Comparison of ENCODE assay signal across 8 cellular contexts in genomic region chr3:119463171-119464169, GRCh38. TPM values are rescaled to one million over a fixed set of nuclear protein-coding genes. Genes with fewer than 3 reads are reported as not detected.
A peak's percentile ranks its signal among the peaks of the same experiment; 100 is the strongest.
DNase-seq lines count a peak whose midpoint lies in the region; ATAC-seq, FAIRE-seq and TF ChIP-seq lines count a peak whose summit lies in the region.

TMEM39A (minus strand) TSS chr3:119463615; CDS start chr3:119462074, 1,541 bp downstream.

- POLR2A ChIA-PET in activated CD4-positive, alpha-beta T cell treated with anti-CD3 and anti-CD28 coated beads for 36 hours (lab: Charles Lee): interaction anchor here (0.6 to 1.9 kb wide), 7 partner anchors 23 to 632 kb away, joined by 3 to 26 read pairs (median 6); partner anchors contain the start of genes B4GALT4, COX17 and TIMMDC1

- TF ChIP-seq CTCF in choroid plexus epithelial cell (conservative IDR thresholded peaks at IDR 0.05; ENCODE audit: low read depth, low read length) (no peak), kidney (IDR thresholded peaks at IDR 0.05; ENCODE audit: borderline replicate concordance, extremely low read depth, insufficient read depth) (no peak)

- peak; percentile 76 for FAIRE-seq in kidney (lab: Jason Lieb, UNC)

- peak; percentile 92 for ATAC-seq in HG03442 (IDR thresholded peaks at IDR 0.05; ENCODE audit: unreplicated experiment)
- ATAC-seq in activated CD4-positive, alpha-beta T cell treated with anti-CD3 and anti-CD28 coated beads for 36 hours: peak; percentile 89

- no peaks in the 10 kb centered on the region for H3K9me3 Mint-ChIP-seq in activated CD4-positive, alpha-beta T cell treated with anti-CD3 and anti-CD28 coated beads for 36 hours (ENCODE audit: low read depth)

- H3K36me3 Mint-ChIP-seq in activated CD4-positive, alpha-beta T cell treated with anti-CD3 and anti-CD28 coated beads for 36 hours (ENCODE audit: low read depth): peaks cover 20% of the 10 kb centered on the region

- peak within 1 kb of the TSS; percentile 99 for H3K4me3 Mint-ChIP-seq in activated CD4-positive, alpha-beta T cell treated with anti-CD3 and anti-CD28 coated beads for 36 hours

- peak within 1 kb of the TSS; percentile 75 to 90 for H3K27ac ChIP-seq in kidney (ENCODE audit: low read depth in 2 of 2, low read length in 2 of 2)

- H3K4me1 ChIP-seq in kidney (ENCODE audit: control insufficient read depth in 1 of 2, insufficient read depth in 1 of 2, low read depth in 1 of 2, low read length in 2 of 2): peaks cover 11 to 13% of the 10 kb centered on the region in 2 donors

- intact Hi-C loops in activated CD4-positive, alpha-beta T cell treated with anti-CD3 and anti-CD28 coated beads for 36 hours (cut with DNase I, micrococcal nuclease): loop anchor here (1.0 to 10.0 kb wide), 15 partner anchors 35 to 1279 kb away; partner anchors contain the start of genes ARHGAP31 (in 2 of the 2), COX17 (in 2 of the 2), GSK3B (in 2 of the 2) and TIMMDC1 (in 2 of the 2)
- intact Hi-C loops in kidney (cut with DNase I): no loop called here

- peak within 1 kb of the TSS; percentile 84 to 100 for H3K9ac ChIP-seq in kidney (ENCODE audit: low read length in 2 of 2)

- no peaks in the 10 kb centered on the region for H3K9me3 ChIP-seq in kidney (ENCODE audit: control insufficient read depth in 1 of 2, low read length in 2 of 2)

- H3K4me3 ChIP-seq in choroid plexus epithelial cell (ENCODE audit: low read depth, low read length) (peak within 1 kb of the TSS; percentile 90), kidney (ENCODE audit: low read length in 2 of 2) (peak within 1 kb of the TSS; percentile 96 to 100)

- H3K27me3 Mint-ChIP-seq in activated CD4-positive, alpha-beta T cell treated with anti-CD3 and anti-CD28 coated beads for 36 hours: no peaks in the 10 kb centered on the region

- H3K27ac Mint-ChIP-seq in activated CD4-positive, alpha-beta T cell treated with anti-CD3 and anti-CD28 coated beads for 36 hours: peak within 1 kb of the TSS; percentile 91

- H3K4me1 Mint-ChIP-seq in activated CD4-positive, alpha-beta T cell treated with anti-CD3 and anti-CD28 coated beads for 36 hours: peaks cover 41% of the 10 kb centered on the region

- DNase-seq in Ammon's horn (ENCODE audit: low spot score): peak; percentile 99
- DNase-seq in GM19238 (ENCODE audit: insufficient read length, low spot score): peak; percentile 97
- DNase-seq in NCI-H524 (lab: John Stamatoyannopoulos, UW): peak; percentile 99
- DNase-seq in activated CD4-positive, alpha-beta T cell treated with anti-CD3 and anti-CD28 coated beads for 36 hours: peak; percentile 99
- peak; percentile 99 for DNase-seq in choroid plexus epithelial cell (ENCODE audit: low read depth)
- peak; percentile 100 for DNase-seq in kidney
- DNase-seq in stimulated activated CD4-positive, alpha-beta T cell treated with anti-CD3 and anti-CD28 coated beads, Interleukin-15, amount 100 ng/mL, for 24 hours: peak; percentile 99

- peaks cover 5 to 11% of the 10 kb centered on the region in 2 donors for H3K36me3 ChIP-seq in kidney (ENCODE audit: control insufficient read depth in 1 of 2, insufficient read depth in 2 of 2, low read length in 2 of 2)

- CTCF ChIA-PET in activated CD4-positive, alpha-beta T cell treated with anti-CD3 and anti-CD28 coated beads for 36 hours (lab: Charles Lee): interaction anchor here (0.6 to 1.8 kb wide), 12 partner anchors 10 to 632 kb away, joined by 3 to 7 read pairs (median 3); partner anchors contain the start of gene B4GALT4

RNA-seq across cellular contexts. Expression of gene TMEM39A, which starts in this region (rescaled TPM):
- total RNA-seq in activated CD4-positive, alpha-beta T cell treated with anti-CD3 and anti-CD28 coated beads for 36 hours: 10 to 100 TPM; 24.5 to 30.5 TPM
- 37.0 TPM for total RNA-seq in kidney
- polyA plus RNA-seq in kidney (ENCODE audit: insufficient read depth, low read depth, low replicate concordance): 7.0 TPM

Comparison
In these comparisons a context has a peak if more than half of its experiments do, and no peak if none do; other contexts are left out.
1. Peak in every context shown above with its lines: DNase-seq, ATAC-seq, H3K4me3 ChIP-seq and H3K27ac ChIP-seq.